16 cellular contexts compared by ENCODE assay signal in genomic region chr4:87912164-87913004, GRCh38.
DNase-seq lines count a peak whose midpoint lies in the region; TF ChIP-seq lines count a peak whose summit lies in the region.
"Had no signal": no experiment of that assay in that cellular context is flagged by ENCODE, and none has a peak within 500 bp of the region (broad histone marks: within the 10 kb centered on the region; RNA-seq: fewer than 3 reads in every experiment).

No MANE protein-coding gene starts in this region.

- in situ Hi-C loops in ACHN (cut with HindIII; ENCODE audit: low pct_ligation_motif_present, low pct_unique_long_range_greater_than_20kb, low sequenced_read_pairs), result no loop called here

- no peaks in the 10 kb centered on the region for H3K27me3 Mint-ChIP-seq in mesothelial cell of epicardium (ENCODE audit: low read depth)
- H3K27me3 Mint-ChIP-seq in activated naive CD8-positive, alpha-beta T cell treated with anti-CD3 and anti-CD28 coated beads for 36 hours, result no peaks in the 10 kb centered on the region

- H3K4me1 Mint-ChIP-seq in mesothelial cell of epicardium, result peaks cover 58% of the 10 kb centered on the region
- no peaks in the 10 kb centered on the region for H3K4me1 Mint-ChIP-seq in activated naive CD8-positive, alpha-beta T cell treated with anti-CD3 and anti-CD28 coated beads for 36 hours
- H3K4me1 Mint-ChIP-seq: activated T-helper 17 cell treated with anti-CD3 and anti-CD28 coated beads, Interleukin-2, amount 50 U/mL, for 72 hours had no signal

- H3K4me1 ChIP-seq in duodenal mucosa (ENCODE audit: control insufficient read depth in 1 of 2, insufficient read depth in 2 of 2, low read length in 2 of 2), result no peaks in the 10 kb centered on the region

- peak overlapping the region; percentile 92 for H3K27ac Mint-ChIP-seq in mesothelial cell of epicardium
- no peak overlapping the region for H3K27ac Mint-ChIP-seq in activated naive CD8-positive, alpha-beta T cell treated with anti-CD3 and anti-CD28 coated beads for 36 hours
- H3K27ac Mint-ChIP-seq: activated CD8-positive, alpha-beta T cell treated with anti-CD3 and anti-CD28 coated beads for 36 hours; activated T-helper 17 cell treated with anti-CD3 and anti-CD28 coated beads, Interleukin-2, amount 50 U/mL, for 72 hours; stimulated activated naive CD8-positive, alpha-beta T cell treated with anti-CD3 and anti-CD28 coated beads, Interleukin-15, Interleukin-2, amounts not matched to agents 100 ng/mL and 50 ng/mL, for 24 hours had no signal

- no peaks in the 10 kb centered on the region for H3K36me3 ChIP-seq in duodenal mucosa (ENCODE audit: control insufficient read depth in 1 of 2, insufficient read depth in 2 of 2, low read length in 2 of 2)
- H3K36me3 ChIP-seq: ascending aorta had no signal

- H3K9me3 Mint-ChIP-seq in mesothelial cell of epicardium, result no peaks in the 10 kb centered on the region
- H3K9me3 Mint-ChIP-seq in activated naive CD8-positive, alpha-beta T cell treated with anti-CD3 and anti-CD28 coated beads for 36 hours, result no peaks in the 10 kb centered on the region
- H3K9me3 Mint-ChIP-seq: activated CD8-positive, alpha-beta T cell treated with anti-CD3 and anti-CD28 coated beads for 36 hours; activated T-helper 17 cell treated with anti-CD3 and anti-CD28 coated beads, Interleukin-2, amount 50 U/mL, for 72 hours; stimulated activated naive CD8-positive, alpha-beta T cell treated with anti-CD3 and anti-CD28 coated beads, Interleukin-15, Interleukin-2, amounts not matched to agents 100 ng/mL and 50 ng/mL, for 24 hours had no signal

- DNase-seq in ACHN (peak; percentile 12), NB4 (ENCODE audit: low read depth) (peak; percentile 46), mesothelial cell of epicardium (ENCODE audit: low spot score in 2 of 2, unreplicated experiment in 2 of 2) (no peak), GM10266 (ENCODE audit: extremely low spot score) (no peak), cerebellar nuclear complex (lab: John Stamatoyannopoulos, UW) (no peak), SK-N-DZ (ENCODE audit: low spot score) (no peak)
- no peak for DNase-seq in activated naive CD8-positive, alpha-beta T cell treated with anti-CD3 and anti-CD28 coated beads for 36 hours
- DNase-seq: activated CD8-positive, alpha-beta T cell treated with anti-CD3 and anti-CD28 coated beads for 36 hours; cortex of kidney; NCI-H1436 treated with DMSO at 0.1 percent for 48 hours; occipital lobe had no signal

- no peaks in the 10 kb centered on the region for H3K27me3 ChIP-seq in duodenal mucosa (ENCODE audit: control insufficient read depth in 1 of 2, insufficient read depth in 2 of 2, low read length in 2 of 2)
- H3K27me3 ChIP-seq: ascending aorta had no signal

- H3K9ac ChIP-seq in duodenal mucosa (ENCODE audit: low read depth in 1 of 2, low read length in 2 of 2), result no peak overlapping the region

- TF ChIP-seq POLR2A in NB4 (IDR thresholded peaks at IDR 0.05; ENCODE audit: extremely low read depth, insufficient read length), result no peak

- no peaks in the 10 kb centered on the region for H3K36me3 Mint-ChIP-seq in mesothelial cell of epicardium
- no peaks in the 10 kb centered on the region for H3K36me3 Mint-ChIP-seq in activated naive CD8-positive, alpha-beta T cell treated with anti-CD3 and anti-CD28 coated beads for 36 hours

- H3K27ac ChIP-seq in duodenal mucosa (ENCODE audit: low read depth, low read length), result peak overlapping the region; percentile 17
- H3K27ac ChIP-seq: ascending aorta had no signal

- no peak overlapping the region for H3K4me3 ChIP-seq in NB4 (ENCODE audit: low read depth, low read length)
- H3K4me3 ChIP-seq in duodenal mucosa (ENCODE audit: low read depth in 1 of 2, low read length in 2 of 2), result no peak overlapping the region
- H3K4me3 ChIP-seq: ascending aorta, lung had no signal

- TF ChIP-seq CTCF in NB4 (IDR thresholded peaks at IDR 0.05; ENCODE audit: low read depth, low read length) (no peak), mesothelial cell of epicardium (IDR thresholded peaks at IDR 0.05; ENCODE audit: unreplicated experiment) (no peak), GM10266 (IDR thresholded peaks at IDR 0.05; ENCODE audit: control insufficient read depth, insufficient read depth, low read depth, missing control alignments) (no peak)

- no peak overlapping the region for H3K4me3 Mint-ChIP-seq in mesothelial cell of epicardium
- no peak overlapping the region for H3K4me3 Mint-ChIP-seq in activated naive CD8-positive, alpha-beta T cell treated with anti-CD3 and anti-CD28 coated beads for 36 hours
- H3K4me3 Mint-ChIP-seq: activated CD8-positive, alpha-beta T cell treated with anti-CD3 and anti-CD28 coated beads for 36 hours; activated T-helper 17 cell treated with anti-CD3 and anti-CD28 coated beads, Interleukin-2, amount 50 U/mL, for 72 hours; stimulated activated naive CD8-positive, alpha-beta T cell treated with anti-CD3 and anti-CD28 coated beads, Interleukin-15, Interleukin-2, amounts not matched to agents 100 ng/mL and 50 ng/mL, for 24 hours had no signal

- H3K9me3 ChIP-seq in duodenal mucosa (ENCODE audit: control insufficient read depth in 1 of 2, low read length in 2 of 2), result no peaks in the 10 kb centered on the region
- H3K9me3 ChIP-seq: ascending aorta had no signal

Comparison
In these comparisons a context has a peak if more than half of its experiments do, and no peak if none do; other contexts are left out.
1. DNase-seq: peak in ACHN (single experiment) and NB4 (single experiment); none in mesothelial cell of epicardium (0 of 2), GM10266 (single experiment), cerebellar nuclear complex (0 of 2), activated naive CD8-positive, alpha-beta T cell treated with anti-CD3 and anti-CD28 coated beads for 36 hours (single experiment) and SK-N-DZ (single experiment).